Comparison of ENCODE assay signal across 27 cellular contexts in the genomic region with DNA sequence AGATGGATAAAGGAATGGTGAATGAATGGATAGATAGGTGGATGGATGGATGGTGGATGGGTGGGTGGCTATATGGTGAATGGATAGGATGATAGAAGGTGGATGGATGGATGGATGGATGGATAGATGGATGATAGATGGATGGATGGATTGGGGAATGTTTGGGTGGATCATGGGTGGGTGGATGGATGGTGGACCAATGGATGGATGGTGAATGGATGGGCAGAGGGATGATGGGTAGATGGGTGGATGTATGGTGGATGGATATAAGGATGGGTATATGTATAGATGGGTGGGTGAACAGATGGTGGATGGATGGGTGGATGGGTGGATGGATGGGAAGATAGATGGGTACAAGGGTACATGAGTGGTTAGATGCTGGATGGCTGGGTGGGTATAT.
"Had no signal": no experiment of that assay in that cellular context is flagged by ENCODE, and none has a peak within 500 bp of the region (broad histone marks: within the 10 kb centered on the region; RNA-seq: fewer than 3 reads in every experiment).

No MANE protein-coding gene starts in this region.

- H3K36me3 ChIP-seq: neutrophil, ovary, right lobe of liver, sigmoid colon, suprapubic skin, tibial artery, transverse colon, upper lobe of right lung, uterus had no signal

- DNase-seq: naive thymus-derived CD8-positive, alpha-beta T cell; nephron progenitor cell; nucleus accumbens; ovary; posterior cingulate gyrus; psoas muscle; right cardiac atrium; sigmoid colon; stimulated activated CD4-positive, alpha-beta T cell treated with anti-CD3 and anti-CD28 coated beads, Interleukin-15, amount 100 ng/mL, for 24 hours; stimulated activated CD4-positive, alpha-beta T cell treated with anti-CD3 and anti-CD28 coated beads, Interleukin-4, amount 100 ng/mL, for 1 hour; stimulated activated CD4-positive, alpha-beta T cell treated with anti-CD3 and anti-CD28 coated beads, Interleukin-4, amount 100 ng/mL, for 4 hours; stimulated activated CD8-positive, alpha-beta memory T cell treated with anti-CD3 and anti-CD28 coated beads, Interleukin-4, amount 100 ng/mL, for 48 hours; stimulated activated naive CD4-positive, alpha-beta T cell; stimulated activated naive CD8-positive, alpha-beta T cell treated with anti-CD3 and anti-CD28 coated beads, Interleukin-15, amount 100 ng/mL, for 72 hours; stimulated activated naive CD8-positive, alpha-beta T cell treated with anti-CD3 and anti-CD28 coated beads, Interleukin-15, Interleukin-2, amounts not matched to agents 100 U/mL and 50 U/mL, for 24 hours; substantia nigra; testis; tibial artery; transverse colon; upper lobe of right lung; uterus had no signal

- H3K27ac ChIP-seq: neutrophil, ovary, parathyroid adenoma, psoas muscle, right lobe of liver, sigmoid colon, suprapubic skin, testis, tibial artery, transverse colon, upper lobe of right lung, uterus had no signal

- H2AFZ ChIP-seq: parathyroid adenoma had no signal

- H3K79me2 ChIP-seq: parathyroid adenoma had no signal

- H3K9me3 ChIP-seq: neutrophil, psoas muscle, right lobe of liver, sigmoid colon, suprapubic skin, testis, tibial artery, transverse colon, upper lobe of right lung, uterus had no signal

- H3K4me1 ChIP-seq: parathyroid adenoma, psoas muscle, sigmoid colon, suprapubic skin, testis, tibial artery, transverse colon, upper lobe of right lung, uterus had no signal

- H3K27me3 ChIP-seq: ovary, testis had no signal

- ATAC-seq: naive thymus-derived CD8-positive, alpha-beta T cell; natural killer cell treated with Interleukin-12 subunit alpha and Interleukin-12 subunit beta and Interleukin-15 and Interleukin-18, amount 100 ng/mL, for 72 hours; psoas muscle; right cardiac atrium; right lobe of liver; stimulated activated memory B cell treated with anti-CD40 and anti-IgM and Interleukin-4, amounts not matched to agents 10 μg/mL and 1 μg/mL and 100 μg/mL, for 72 hours; stimulated activated naive CD8-positive, alpha-beta T cell treated with anti-CD3 and anti-CD28 coated beads, Interleukin-15, amount 100 ng/mL, for 72 hours; stimulated activated naive CD8-positive, alpha-beta T cell treated with anti-CD3 and anti-CD28 coated beads, Interleukin-15, Interleukin-2, amounts not matched to agents 100 U/mL and 50 U/mL, for 24 hours; upper lobe of right lung had no signal

- H3K9ac ChIP-seq: parathyroid adenoma had no signal

- H3K4me3 ChIP-seq: ovary, psoas muscle, right lobe of liver, sigmoid colon, suprapubic skin, testis, tibial artery, transverse colon, upper lobe of right lung, uterus had no signal
